In the genomic region with DNA sequence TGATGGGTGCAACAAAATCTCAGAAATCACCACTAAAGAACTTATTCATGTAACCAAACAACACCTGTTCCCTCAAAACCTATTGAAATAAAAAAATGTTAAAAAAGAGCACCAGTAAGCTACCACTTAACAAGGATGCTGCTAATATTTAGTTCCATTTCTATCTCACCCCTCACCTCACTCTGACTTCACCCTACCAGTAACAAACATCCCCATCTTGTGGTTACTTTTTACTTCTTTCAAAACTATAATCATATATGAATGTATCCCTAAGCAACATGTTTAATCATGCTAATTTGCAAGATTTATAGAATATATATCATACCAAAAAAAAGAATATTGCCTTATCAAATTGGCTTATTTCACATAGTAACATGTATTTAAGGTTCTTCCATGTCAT, we compare ENCODE assay signal across 22 cellular contexts. TPM values are rescaled to one million over a fixed set of nuclear protein-coding genes. Genes with fewer than 3 reads are reported as not detected.
"Had no signal": no experiment of that assay in that cellular context is flagged by ENCODE, and none has a peak within 500 bp of the region (broad histone marks: within the 10 kb centered on the region; RNA-seq: fewer than 3 reads in every experiment).

No MANE protein-coding gene starts in this region.

- H3K9me3 ChIP-seq: colonic mucosa, esophagus squamous epithelium, thoracic aorta, vagina had no signal

- H3K36me3 ChIP-seq: colonic mucosa, esophagus squamous epithelium, thoracic aorta, vagina had no signal

- H3K4me3 ChIP-seq: colonic mucosa, esophagus squamous epithelium, lung, thoracic aorta, vagina had no signal

- H3K27me3 ChIP-seq: colonic mucosa, esophagus squamous epithelium, vagina had no signal

- ATAC-seq: activated CD4-positive, alpha-beta T cell treated with anti-CD3 and anti-CD28 coated beads for 36 hours; activated T-helper 17 cell treated with anti-CD3 and anti-CD28 coated beads, Interleukin-2, amount 50 U/mL, for 72 hours; left lobe of liver; naive thymus-derived CD4-positive, alpha-beta T cell; sciatic nerve; stimulated activated naive B cell treated with anti-CD40 and anti-IgM and Interleukin-4, amounts not matched to agents 10 μg/mL and 1 μg/mL and 100 μg/mL, for 72 hours; WTC11 had no signal

- H3K27ac ChIP-seq: colonic mucosa, esophagus squamous epithelium, thoracic aorta, vagina had no signal

- DNase-seq: activated CD4-positive, alpha-beta T cell treated with anti-CD3 and anti-CD28 coated beads for 36 hours; activated CD4-positive, alpha-beta T cell treated with anti-CD3 and anti-CD28 coated beads, Interleukin-2, amount 50 U/mL, for 4 hours; activated CD8-positive, alpha-beta memory T cell treated with anti-CD3 and anti-CD28 coated beads for 24 hours; activated CD8-positive, alpha-beta memory T cell treated with anti-CD3 and anti-CD28 coated beads, Interleukin-2, amount 50 U/mL, for 4 hours; activated naive CD8-positive, alpha-beta T cell treated with anti-CD3 and anti-CD28 coated beads for 36 hours; activated T-cell treated with anti-CD3 and anti-CD28 coated beads, Interleukin-2, amount 50 U/mL, for 24 hours; colonic mucosa; endodermal cell; esophagus squamous epithelium; foreskin fibroblast; kidney; naive thymus-derived CD4-positive, alpha-beta T cell; stimulated activated CD4-positive, alpha-beta T cell treated with anti-CD3 and anti-CD28 coated beads, Interleukin-2, amount 100 ng/mL, for 48 hours; stimulated activated CD8-positive, alpha-beta memory T cell treated with anti-CD3 and anti-CD28 coated beads, Interleukin-4, amount 100 ng/mL, for 48 hours; stimulated activated naive B cell treated with anti-CD40 and anti-IgM and Interleukin-4, amounts not matched to agents 10 μg/mL and 1 μg/mL and 100 μg/mL, for 72 hours had no signal

- H3K4me1 ChIP-seq: colonic mucosa, esophagus squamous epithelium, vagina had no signal

RNA-seq across cellular contexts. Expression of a gene that starts 27.4 kb away (rescaled TPM):
- total RNA-seq: activated CD4-positive, alpha-beta T cell treated with anti-CD3 and anti-CD28 coated beads for 36 hours; activated naive CD8-positive, alpha-beta T cell treated with anti-CD3 and anti-CD28 coated beads for 36 hours; activated T-helper 17 cell treated with anti-CD3 and anti-CD28 coated beads, Interleukin-2, amount 50 U/mL, for 72 hours had no signal
